1 cellular context compared by ENCODE assay signal in the genomic region with DNA sequence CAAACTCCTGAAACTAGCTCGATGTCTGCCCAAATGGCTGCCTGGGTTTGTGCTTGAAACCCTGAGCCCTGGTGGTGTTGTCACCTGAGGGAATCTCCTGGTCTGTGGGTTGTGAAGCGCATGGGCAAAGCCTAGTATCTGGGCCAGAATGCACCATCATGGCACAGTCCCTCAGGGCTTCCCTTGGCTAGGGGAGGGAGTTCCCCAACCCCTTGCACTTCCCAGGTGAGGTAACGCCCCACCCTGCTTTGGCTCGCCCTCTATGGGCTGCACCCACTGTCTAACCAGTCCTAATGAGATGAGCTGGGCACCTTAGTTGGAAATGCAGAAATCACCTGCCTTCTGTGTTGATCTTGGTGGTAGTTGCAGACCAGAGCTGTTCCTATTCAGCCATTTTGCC.
TF ChIP-seq lines count a peak whose summit lies in the region.

No MANE protein-coding gene starts in this region.

TF ChIP-seq in H1, 55 proteins besides CTCF, POLR2A, EP300 and RAD21:
- TF ChIP-seq JUN (IDR thresholded peaks at IDR 0.05; ENCODE audit: low read depth, low read length): no peak
- TF ChIP-seq SIRT6 (IDR thresholded peaks at IDR 0.05; ENCODE audit: low read length): no peak
- no peak for TF ChIP-seq HDAC6 (IDR thresholded peaks at IDR 0.05; ENCODE audit: low read depth, low read length)
- TF ChIP-seq YY1 (IDR thresholded peaks at IDR 0.05; ENCODE audit: low read depth, low read length): no peak
- TF ChIP-seq TCF12 (IDR thresholded peaks at IDR 0.05; ENCODE audit: low read depth, low read length): no peak
- TF ChIP-seq FOSL1 (IDR thresholded peaks at IDR 0.05; ENCODE audit: insufficient read depth, low read depth, low read length): no peak
